15 cellular contexts compared by ENCODE assay signal in the genomic region with DNA sequence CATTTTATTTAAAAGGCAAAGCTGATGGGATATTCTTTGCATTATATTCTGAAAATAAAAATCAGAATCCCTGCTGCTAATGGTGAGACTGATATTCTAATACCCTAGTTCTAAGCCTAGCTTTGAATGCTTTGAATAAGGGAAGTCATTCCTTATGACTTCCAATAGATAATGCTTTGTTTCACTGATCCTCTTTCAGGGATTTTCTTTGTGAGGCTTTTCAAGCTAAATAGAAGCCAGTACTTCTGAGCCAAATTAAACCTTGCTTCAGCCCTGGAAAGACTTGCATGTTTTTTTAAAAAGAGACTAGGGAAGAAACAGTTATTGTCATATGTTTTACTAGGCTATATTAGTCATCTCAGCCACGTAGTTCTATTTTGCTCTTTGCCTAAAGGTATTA.
"Had no signal": no experiment of that assay in that cellular context is flagged by ENCODE, and none has a peak within 500 bp of the region (broad histone marks: within the 10 kb centered on the region; RNA-seq: fewer than 3 reads in every experiment).

No MANE protein-coding gene starts in this region.

- H3K9me3 ChIP-seq: breast epithelium, left lung, ovary, sigmoid colon, thyroid gland had no signal

- H3K36me3 ChIP-seq: breast epithelium, left lung, ovary, sigmoid colon, thyroid gland had no signal

- H3K27ac ChIP-seq: breast epithelium, left lung, ovary, sigmoid colon, thyroid gland had no signal

- DNase-seq: activated CD4-positive, alpha-beta T cell treated with anti-CD3 and anti-CD28 coated beads, Interleukin-2, amount 50 U/mL, for 48 hours; activated CD4-positive, CD25-positive, alpha-beta regulatory T cell treated with anti-CD3 and anti-CD28 coated beads, Interleukin-2, amount 50 U/mL, for 72 hours; activated naive CD4-positive, alpha-beta T cell treated with Interleukin-2 at 50 U/mL for 16 hours; aorta; cerebellar nuclear complex; erythroblast; kidney; left lung; natural killer cell; ovary; sigmoid colon; stimulated activated CD4-positive, alpha-beta T cell treated with anti-CD3 and anti-CD28 coated beads, Interleukin-1b, Interleukin-23, amount 100 ng/mL, for 48 hours; T-helper 9 cell; thyroid gland had no signal

- H3K4me3 ChIP-seq: breast epithelium, left lung, ovary, sigmoid colon, thyroid gland had no signal

- H3K4me1 ChIP-seq: breast epithelium, left lung, sigmoid colon, thyroid gland had no signal

- H3K27me3 ChIP-seq: breast epithelium, left lung, ovary, sigmoid colon, thyroid gland had no signal
